ENCODE assay signal across 24 cellular contexts in the genomic region with DNA sequence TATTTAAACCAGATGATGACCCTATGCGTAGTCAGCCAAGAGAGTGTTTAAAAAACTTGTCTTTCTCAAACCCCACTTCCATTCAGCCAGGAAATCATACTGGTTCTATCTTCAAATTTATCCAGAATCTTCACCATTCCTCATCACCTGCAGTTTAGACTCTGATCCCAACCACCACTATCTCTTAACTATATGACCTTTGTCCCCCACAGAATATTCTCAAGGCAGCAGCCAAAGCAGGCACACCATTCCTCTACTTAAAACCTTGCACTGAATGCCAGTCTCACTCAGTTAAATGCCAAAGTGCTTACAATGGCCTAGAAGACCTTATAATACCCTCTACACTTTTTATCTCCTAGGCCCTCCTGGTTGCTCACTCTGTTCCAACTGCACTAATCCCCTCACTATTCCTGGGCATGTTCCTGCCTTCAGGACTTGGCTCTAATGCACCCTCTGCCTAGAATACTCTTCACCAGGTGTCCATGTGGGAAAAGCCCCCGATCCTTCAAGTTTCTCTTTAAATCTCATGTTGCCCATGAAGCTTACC.
"Had no signal": no experiment of that assay in that cellular context is flagged by ENCODE, and none has a peak within 500 bp of the region (broad histone marks: within the 10 kb centered on the region; RNA-seq: fewer than 3 reads in every experiment).

No MANE protein-coding gene starts in this region.

- H3K4me3 ChIP-seq: coronary artery, esophagus squamous epithelium, gastrocnemius medialis, ovary, prostate gland, tibial nerve had no signal

- H3K36me3 ChIP-seq: ovary, prostate gland, WERI-Rb-1 had no signal

- H3K27me3 ChIP-seq: esophagus squamous epithelium, gastrocnemius medialis, neutrophil, ovary, tibial nerve had no signal

- DNase-seq: activated CD4-positive, alpha-beta T cell treated with anti-CD3 and anti-CD28 coated beads for 1 hour; activated CD4-positive, alpha-beta T cell treated with anti-CD3 and anti-CD28 coated beads, Interleukin-2, amount 50 U/mL, for 4 hours; activated CD8-positive, alpha-beta memory T cell treated with anti-CD3 and anti-CD28 coated beads for 24 hours; activated CD8-positive, alpha-beta memory T cell treated with anti-CD3 and anti-CD28 coated beads, Interleukin-2, amount 50 U/mL, for 4 hours; activated naive CD4-positive, alpha-beta T cell treated with Interleukin-2 at 50 U/mL for 16 hours; activated naive CD8-positive, alpha-beta T cell treated with anti-CD3 and anti-CD28 coated beads for 36 hours; activated T-cell treated with anti-CD3 and anti-CD28 coated beads, Interleukin-2, amount 50 U/mL, for 48 hours; cerebellar nuclear complex; esophagus squamous epithelium; gastrocnemius medialis; head of caudate nucleus; midbrain; ovary; right cardiac atrium; stimulated activated CD4-positive, alpha-beta T cell treated with anti-CD3 and anti-CD28 coated beads, Interleukin-1b, Interleukin-23, amount 100 ng/mL, for 48 hours; SW 1271; WERI-Rb-1 had no signal

- H3K27me3 Mint-ChIP-seq: activated naive CD8-positive, alpha-beta T cell treated with anti-CD3 and anti-CD28 coated beads for 36 hours; natural killer cell treated with Interleukin-12 subunit alpha and Interleukin-12 subunit beta and Interleukin-15 and Interleukin-18, amount 100 ng/mL, for 72 hours; stimulated activated naive CD8-positive, alpha-beta T cell treated with anti-CD3 and anti-CD28 coated beads, Interleukin-15, Interleukin-2, amounts not matched to agents 100 ng/mL and 50 ng/mL, for 24 hours had no signal

- H3K4me3 Mint-ChIP-seq: activated naive CD8-positive, alpha-beta T cell treated with anti-CD3 and anti-CD28 coated beads for 36 hours; natural killer cell treated with Interleukin-12 subunit alpha and Interleukin-12 subunit beta and Interleukin-15 and Interleukin-18, amount 100 ng/mL, for 72 hours; stimulated activated naive CD8-positive, alpha-beta T cell treated with anti-CD3 and anti-CD28 coated beads, Interleukin-15, Interleukin-2, amounts not matched to agents 100 ng/mL and 50 ng/mL, for 24 hours; T-helper 2 cell treated with Interferon-gamma antibody and Interleukin-4, amounts not matched to agents 5 μg/mL and 100 μg/mL, for 36 hours had no signal

- H3K27ac ChIP-seq: coronary artery, esophagus squamous epithelium, gastrocnemius medialis, neutrophil, ovary, prostate gland, tibial nerve, WERI-Rb-1 had no signal

- H3K27ac Mint-ChIP-seq: activated naive CD8-positive, alpha-beta T cell treated with anti-CD3 and anti-CD28 coated beads for 36 hours; natural killer cell treated with Interleukin-12 subunit alpha and Interleukin-12 subunit beta and Interleukin-15 and Interleukin-18, amount 100 ng/mL, for 72 hours; stimulated activated naive CD8-positive, alpha-beta T cell treated with anti-CD3 and anti-CD28 coated beads, Interleukin-15, Interleukin-2, amounts not matched to agents 100 ng/mL and 50 ng/mL, for 24 hours; T-helper 2 cell treated with Interferon-gamma antibody and Interleukin-4, amounts not matched to agents 5 μg/mL and 100 μg/mL, for 36 hours had no signal

- H3K4me1 ChIP-seq: esophagus squamous epithelium, gastrocnemius medialis, prostate gland, tibial nerve had no signal

- ATAC-seq: gastrocnemius medialis; natural killer cell treated with Interleukin-12 subunit alpha and Interleukin-12 subunit beta and Interleukin-15 and Interleukin-18, amount 100 ng/mL, for 72 hours had no signal

- H3K9me3 ChIP-seq: esophagus squamous epithelium, gastrocnemius medialis, neutrophil, ovary, prostate gland, tibial nerve had no signal

- H3K9me3 Mint-ChIP-seq: activated naive CD8-positive, alpha-beta T cell treated with anti-CD3 and anti-CD28 coated beads for 36 hours; natural killer cell treated with Interleukin-12 subunit alpha and Interleukin-12 subunit beta and Interleukin-15 and Interleukin-18, amount 100 ng/mL, for 72 hours; stimulated activated naive CD8-positive, alpha-beta T cell treated with anti-CD3 and anti-CD28 coated beads, Interleukin-15, Interleukin-2, amounts not matched to agents 100 ng/mL and 50 ng/mL, for 24 hours; T-helper 2 cell treated with Interferon-gamma antibody and Interleukin-4, amounts not matched to agents 5 μg/mL and 100 μg/mL, for 36 hours had no signal
